In the genomic region with DNA sequence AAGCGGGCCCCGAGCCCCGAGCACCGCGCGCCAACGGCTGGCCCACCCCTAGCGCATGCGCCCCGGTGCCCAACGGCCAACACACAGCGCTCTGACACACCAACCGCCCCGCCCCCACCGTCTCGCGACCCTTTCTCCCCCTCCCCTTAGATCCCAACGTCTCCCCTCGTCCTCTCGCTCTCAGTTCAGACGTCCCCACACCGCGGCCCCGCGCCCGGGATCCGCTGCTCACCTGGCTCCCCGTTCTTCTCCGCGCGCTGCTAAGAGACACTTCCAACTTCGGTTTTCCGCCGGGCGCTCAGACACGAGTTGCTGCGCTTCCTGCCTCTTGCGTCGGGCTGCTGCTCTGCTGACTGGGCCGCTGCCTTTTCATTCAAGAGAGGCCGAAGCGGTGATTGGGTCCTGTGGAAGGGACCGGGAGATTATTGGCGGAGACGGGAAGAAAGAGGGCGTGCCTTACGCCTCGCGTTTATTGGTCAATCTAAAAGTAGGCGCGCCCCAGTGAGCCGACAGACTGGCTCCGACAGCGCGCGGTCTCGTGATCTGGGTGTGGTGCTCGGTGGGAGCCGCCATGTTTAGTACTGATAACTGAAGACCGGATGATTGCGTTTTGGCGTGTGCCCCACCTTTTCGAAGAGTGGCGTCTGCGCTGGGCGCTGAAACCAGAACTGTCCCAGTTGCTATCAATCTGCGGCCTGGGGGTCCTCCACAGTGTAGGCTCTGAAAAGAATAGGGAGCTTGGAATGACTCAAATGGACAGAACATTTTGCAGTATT, we compare ENCODE assay signal across 8 cellular contexts. TPM values are rescaled to one million over a fixed set of nuclear protein-coding genes. Genes with fewer than 3 reads are reported as not detected.
DNase-seq lines count a peak whose midpoint lies in the region; ATAC-seq, FAIRE-seq and TF ChIP-seq lines count a peak whose summit lies in the region.

A gene (minus strand): TSS at position 304 of the 776 bp plus-strand sequence. CDS start 6,121 bp downstream, outside the sequence.

- peak within 1 kb of the TSS; percentile 98 for H3K9ac ChIP-seq in Loucy (ENCODE audit: low read depth, low read length, poor library complexity, severe bottlenecking)

- no peaks in the 10 kb centered on the region for H3K27me3 Mint-ChIP-seq in natural killer cell treated with Interleukin-12 subunit alpha and Interleukin-12 subunit beta and Interleukin-15 and Interleukin-18, amount 100 ng/mL, for 72 hours

- no peaks in the 10 kb centered on the region for H3K9me3 Mint-ChIP-seq in natural killer cell treated with Interleukin-12 subunit alpha and Interleukin-12 subunit beta and Interleukin-15 and Interleukin-18, amount 100 ng/mL, for 72 hours

- no peaks in the 10 kb centered on the region for H3K9me3 ChIP-seq in Loucy (ENCODE audit: insufficient read depth, low read depth, low read length)

- H3K9me2 ChIP-seq in Loucy (replicated peaks; ENCODE audit: low read depth, low read length) = no peaks in the 10 kb centered on the region

- H4K20me1 ChIP-seq in Loucy (ENCODE audit: insufficient read depth, low read length, poor library complexity, severe bottlenecking) = peaks cover 43% of the 10 kb centered on the region

- FAIRE-seq in H54 (lab: Jason Lieb, UNC) = peak; percentile 70

- H3K4me1 ChIP-seq in Loucy (ENCODE audit: insufficient read depth, low read length, poor library complexity, severe bottlenecking) = peaks cover 33% of the 10 kb centered on the region

- H3F3A ChIP-seq in Loucy (ENCODE audit: low read depth) = no peaks in the 10 kb centered on the region

- peak within 1 kb of the TSS; percentile 84 for H3K4me3 Mint-ChIP-seq in natural killer cell treated with Interleukin-12 subunit alpha and Interleukin-12 subunit beta and Interleukin-15 and Interleukin-18, amount 100 ng/mL, for 72 hours

- peaks cover 6% of the 10 kb centered on the region for H3K27me3 ChIP-seq in Loucy (ENCODE audit: insufficient read depth, low read length, poor library complexity, severe bottlenecking)

- peaks cover 57% of the 10 kb centered on the region for H3K79me2 ChIP-seq in Loucy (ENCODE audit: insufficient read depth, low read length)

- H3K27ac Mint-ChIP-seq in natural killer cell treated with Interleukin-12 subunit alpha and Interleukin-12 subunit beta and Interleukin-15 and Interleukin-18, amount 100 ng/mL, for 72 hours = peak within 1 kb of the TSS; percentile 86 to 87

- H2AFZ ChIP-seq in Loucy (ENCODE audit: low read length) = peak within 1 kb of the TSS; percentile 47; the same call in 1 of the 2 replicates

- peak within 1 kb of the TSS; percentile 95 for H3K4me3 ChIP-seq in Loucy (ENCODE audit: low read length, poor library complexity, severe bottlenecking)
- peak within 1 kb of the TSS; percentile 77 for H3K4me3 ChIP-seq in fibroblast of pulmonary artery (replicated peaks; ENCODE audit: low read depth, low read length)

- TF ChIP-seq CTCF in Loucy (conservative IDR thresholded peaks at IDR 0.05; ENCODE audit: low read length) = no peak
- TF ChIP-seq CTCF in fibroblast of pulmonary artery (IDR thresholded peaks at IDR 0.05; ENCODE audit: low read length, missing control alignments) = no peak

- H3K4me2 ChIP-seq in Loucy (ENCODE audit: low read depth, low read length, poor library complexity, severe bottlenecking) = peak within 1 kb of the TSS; percentile 94

- TF ChIP-seq POLR2A in H54 (IDR thresholded peaks at IDR 0.05; ENCODE audit: low read depth, low read length) = peak; percentile 69; the same call in 1 of the 2 replicates
- peak; percentile 75 for TF ChIP-seq POLR2A in Raji (IDR thresholded peaks at IDR 0.05; ENCODE audit: insufficient read depth, low read depth, low read length)

- DNase-seq in EL (peak; percentile 100), H54 (ENCODE audit: insufficient read length, low spot score) (peak; percentile 94), fibroblast of pulmonary artery (ENCODE audit: low read depth) (peak; percentile 100)
- DNase-seq in activated T-helper 9 cell treated with anti-CD3 and anti-CD28 coated beads, Interleukin-2, amount 50 U/mL, for 16 hours (ENCODE audit: low read depth) = peak; percentile 94
- DNase-seq in natural killer cell treated with Interleukin-12 subunit alpha and Interleukin-12 subunit beta and Interleukin-15 and Interleukin-18, amount 100 ng/mL, for 72 hours (ENCODE audit: low spot score) = peak; percentile 98
- peak; percentile 95 for DNase-seq in stimulated activated naive CD8-positive, alpha-beta T cell treated with anti-CD3 and anti-CD28 coated beads, Interleukin-15, Interleukin-2, amounts not matched to agents 100 U/mL and 50 U/mL, for 24 hours

- peaks cover 26 to 36% of the 10 kb centered on the region in 2 donors for H3K4me1 Mint-ChIP-seq in natural killer cell treated with Interleukin-12 subunit alpha and Interleukin-12 subunit beta and Interleukin-15 and Interleukin-18, amount 100 ng/mL, for 72 hours (ENCODE audit: low read depth in 2 of 2)

- H3K36me3 Mint-ChIP-seq in natural killer cell treated with Interleukin-12 subunit alpha and Interleukin-12 subunit beta and Interleukin-15 and Interleukin-18, amount 100 ng/mL, for 72 hours = peaks cover 23% of the 10 kb centered on the region

- H3K36me3 ChIP-seq in Loucy (ENCODE audit: insufficient read depth, low read length) = peaks cover 11% of the 10 kb centered on the region; the same call in 1 of the 2 replicates

- ATAC-seq in natural killer cell treated with Interleukin-12 subunit alpha and Interleukin-12 subunit beta and Interleukin-15 and Interleukin-18, amount 100 ng/mL, for 72 hours = peak; percentile 94 to 95
- ATAC-seq in stimulated activated naive CD8-positive, alpha-beta T cell treated with anti-CD3 and anti-CD28 coated beads, Interleukin-15, Interleukin-2, amounts not matched to agents 100 U/mL and 50 U/mL, for 24 hours = peak; percentile 93

RNA-seq across cellular contexts. Expression of the gene that starts here (rescaled TPM):
- total RNA-seq in natural killer cell treated with Interleukin-12 subunit alpha and Interleukin-12 subunit beta and Interleukin-15 and Interleukin-18, amount 100 ng/mL, for 72 hours = 100 to 1,000 TPM; 225 to 449 TPM

Comparison
In these comparisons a context has a peak if more than half of its experiments do, and no peak if none do; other contexts are left out.
1. Peak in every context shown above with its lines: DNase-seq, ATAC-seq and H3K4me3 ChIP-seq.